22 cellular contexts compared by ENCODE assay signal in genomic region chr13:48356750-48357149, GRCh38. TPM values are rescaled to one million over a fixed set of nuclear protein-coding genes. Genes with fewer than 3 reads are reported as not detected.
A peak's percentile ranks its signal among the peaks of the same experiment; 100 is the strongest.
DNase-seq lines count a peak whose midpoint lies in the region; ATAC-seq, FAIRE-seq and TF ChIP-seq lines count a peak whose summit lies in the region.
"Had no signal": no experiment of that assay in that cellular context is flagged by ENCODE, and none has a peak within 500 bp of the region (broad histone marks: within the 10 kb centered on the region; RNA-seq: fewer than 3 reads in every experiment).

No MANE protein-coding gene starts in this region.

- no peak overlapping the region for H2AFZ ChIP-seq in mammary epithelial cell (ENCODE audit: low read depth, low read length)

- 57% methylated on average over 3 of the region's 3 CpGs for WGBS in mammary epithelial cell (ENCODE audit: low coverage, missing lambda C conversion rate)

- H3K36me3 Mint-ChIP-seq in MCF 10A (ENCODE audit: insufficient read depth, unreplicated experiment): peaks cover 50% of the 10 kb centered on the region

- POLR2A ChIA-PET in MCF 10A (lab: Yijun Ruan, JAX): interaction anchor here (0.6 to 1.7 kb wide), 5 partner anchors 23 to 471 kb away, joined by 3 to 4 read pairs (median 3); no protein-coding TSS in a partner anchor

- no peaks in the 10 kb centered on the region for H3K27me3 ChIP-seq in mammary epithelial cell (ENCODE audit: insufficient read depth, low read length)
- H3K27me3 ChIP-seq in gastrocnemius medialis: no peaks in the 10 kb centered on the region
- H3K27me3 ChIP-seq: BLaER1 had no signal

- dilution Hi-C loops in mammary epithelial cell (cut with HindIII; ENCODE audit: low sequenced_read_pairs): no loop called here

- H4K20me1 ChIP-seq in mammary epithelial cell (ENCODE audit: insufficient read depth, low read length): no peaks in the 10 kb centered on the region
- H4K20me1 ChIP-seq: BLaER1 had no signal

- H3K9me3 ChIP-seq in mammary epithelial cell (replicated peaks; ENCODE audit: insufficient read depth, low read length) (peaks cover 11% of the 10 kb centered on the region), gastrocnemius medialis (peaks cover 0 to 4% (median 0%) of the 10 kb centered on the region in 3 donors)

- no peaks in the 10 kb centered on the region for H3K4me1 Mint-ChIP-seq in MCF 10A (ENCODE audit: insufficient read depth, unreplicated experiment)
- H3K4me1 Mint-ChIP-seq: B cell had no signal

- ATAC-seq in gastrocnemius medialis (no peak), GM21526 (IDR thresholded peaks at IDR 0.05; ENCODE audit: low FRiP score, unreplicated experiment) (no peak), HG03342 (IDR thresholded peaks at IDR 0.05; ENCODE audit: unreplicated experiment) (no peak)
- ATAC-seq: CD8-positive, alpha-beta T cell; GM12878 had no signal

- FAIRE-seq in GM19239 (lab: Jason Lieb, UNC): peak; percentile 47
- FAIRE-seq: GM12878, H54 had no signal

- H3K27ac ChIP-seq in mammary epithelial cell (ENCODE audit: insufficient read depth, low read depth, low read length) (no peak overlapping the region), gastrocnemius medialis (peak overlapping the region in 3 of 4 donors; percentile 20 to 34 (median 21))
- H3K27ac ChIP-seq: 22Rv1, BLaER1, C4-2B had no signal

- H3K36me3 ChIP-seq in mammary epithelial cell (ENCODE audit: insufficient read depth, low read length): peaks cover 5% of the 10 kb centered on the region
- peaks cover 0 to 48% of the 10 kb centered on the region in 2 donors for H3K36me3 ChIP-seq in gastrocnemius medialis

- H3K9me3 Mint-ChIP-seq in MCF 10A (ENCODE audit: unreplicated experiment): peaks cover 10% of the 10 kb centered on the region

- peak; percentile 52 for DNase-seq in MCF 10A (ENCODE audit: unreplicated experiment)
- DNase-seq in mammary epithelial cell: no peak
- DNase-seq in GM19239 (ENCODE audit: insufficient read length, low spot score): no peak
- DNase-seq in epithelial cell of esophagus (ENCODE audit: low read depth): peak; percentile 67
- no peak for DNase-seq in gastrocnemius medialis
- DNase-seq in activated CD4-positive, alpha-beta T cell treated with anti-CD3 and anti-CD28 coated beads, Interleukin-2, amount 50 U/mL, for 48 hours: no peak
- DNase-seq: Caco-2; CD4-positive, CD25-positive, alpha-beta regulatory T cell; CD8-positive, alpha-beta T cell; DMS153; DND-41; GOT3; HFFc6 had no signal

- H3K27me3 Mint-ChIP-seq in MCF 10A (ENCODE audit: insufficient read depth, unreplicated experiment): no peaks in the 10 kb centered on the region
- H3K27me3 Mint-ChIP-seq: B cell; CD4-positive, CD25-positive, alpha-beta regulatory T cell had no signal

- no peak overlapping the region for H3K9ac ChIP-seq in mammary epithelial cell (ENCODE audit: insufficient read depth, low read length)
- H3K9ac ChIP-seq: BLaER1 had no signal

- H3K4me2 ChIP-seq in mammary epithelial cell (ENCODE audit: insufficient read depth, low read depth, low read length): no peak overlapping the region
- H3K4me2 ChIP-seq: BLaER1 had no signal

- no peak overlapping the region for H3K4me3 Mint-ChIP-seq in MCF 10A (ENCODE audit: unreplicated experiment)
- H3K4me3 Mint-ChIP-seq: B cell; CD4-positive, CD25-positive, alpha-beta regulatory T cell; CD8-positive, alpha-beta T cell; HFFc6 had no signal

- no TSS peak for BruUV-seq in MCF 10A (replicated peaks; lab: Mats Ljungman, UMichigan)
- BruUV-seq in mammary epithelial cell (replicated peaks; lab: Mats Ljungman, UMichigan): no TSS peak

- no peak overlapping the region for H3K27ac Mint-ChIP-seq in MCF 10A (ENCODE audit: low read depth, unreplicated experiment)
- H3K27ac Mint-ChIP-seq: B cell; CD4-positive, CD25-positive, alpha-beta regulatory T cell; CD8-positive, alpha-beta T cell; HFFc6 had no signal

- TF ChIP-seq CTCF in MCF 10A (IDR thresholded peaks at IDR 0.05; ENCODE audit: unreplicated experiment) (no peak), mammary epithelial cell (conservative IDR thresholded peaks at IDR 0.05 in 1 of 2, IDR thresholded peaks at IDR 0.05 in 1 of 2; ENCODE audit: extremely low read depth in 1 of 2, insufficient read depth in 1 of 2, low read depth in 1 of 2, low read length in 2 of 2) (no peak), epithelial cell of esophagus (IDR thresholded peaks at IDR 0.05; ENCODE audit: insufficient read depth, low read depth, low read length, missing control alignments) (no peak), gastrocnemius medialis (IDR thresholded peaks at IDR 0.05 in 4 of 5, conservative IDR thresholded peaks at IDR 0.05 in 1 of 5) (no peak)

- H3K4me1 ChIP-seq in mammary epithelial cell (ENCODE audit: insufficient read depth, low read length) (no peaks in the 10 kb centered on the region), gastrocnemius medialis (no peaks in the 10 kb centered on the region)
- H3K4me1 ChIP-seq: BLaER1, Caco-2, HAP-1 had no signal

- in situ Hi-C loops in mammary epithelial cell (cut with MboI; ENCODE audit: low sequenced_read_pairs in 2 of 2): no loop called here
- in situ Hi-C loops in gastrocnemius medialis (cut with MboI; ENCODE audit: low sequenced_read_pairs in 4 of 4): loop anchor here in 1 of 4 donors (25.0 kb wide), 1 partner anchor 406 kb away; no protein-coding TSS in a partner anchor

- H3K79me2 ChIP-seq in mammary epithelial cell (ENCODE audit: insufficient read depth, low read length): no peaks in the 10 kb centered on the region

- intact Hi-C loops in MCF 10A (cut with micrococcal nuclease): no loop called here
- intact Hi-C loops in mammary epithelial cell (cut with micrococcal nuclease): no loop called here
- intact Hi-C loops in gastrocnemius medialis (cut with DNase I; ENCODE audit: low total_unique reads): no loop called here

- H3K4me3 ChIP-seq in mammary epithelial cell (replicated peaks in 1 of 3; ENCODE audit: insufficient read depth in 1 of 3, low read depth in 2 of 3, low read length in 3 of 3) (no peak overlapping the region), epithelial cell of esophagus (ENCODE audit: low read length) (no peak overlapping the region), gastrocnemius medialis (no peak overlapping the region)
- H3K4me3 ChIP-seq: BLaER1, GM12878, HAP-1 had no signal

- no peak for TF ChIP-seq POLR2A in gastrocnemius medialis (IDR thresholded peaks at IDR 0.05)

- CTCF ChIA-PET in MCF 10A (lab: Yijun Ruan, JAX): interaction anchor here (0.5 to 0.9 kb wide), 2 partner anchors 223 to 359 kb away, joined by 3 read pairs; no protein-coding TSS in a partner anchor
- CTCF ChIA-PET in mammary epithelial cell (lab: Charles Lee; ENCODE audit: low non-redundant PET): no interaction called here

RNA-seq across cellular contexts. Expression of gene RB1, which starts 53.2 kb away (rescaled TPM):
- total RNA-seq in MCF 10A (2022) (40.7 and 43.4 TPM in 2 replicates), mammary epithelial cell (10 to 100 TPM; 34.7 to 48.6 TPM), gastrocnemius medialis (10 to 100 TPM; 29.3 to 45.6 (median 33.2) TPM)
- 25.0 TPM for polyA plus RNA-seq in mammary epithelial cell
- 34.4 TPM for polyA minus RNA-seq in mammary epithelial cell

RNA-seq across cellular contexts. Expression of gene LPAR6, which starts 56.2 kb away (rescaled TPM):
- total RNA-seq in MCF 10A (2022) (2.2 and 3.1 TPM in 2 replicates), mammary epithelial cell (10 to 100 TPM in 1 of 2 donors, 1 to 10 TPM in 1; 7.9 to 17.2 TPM), gastrocnemius medialis (10 to 100 TPM in 1 of 4 donors, 1 to 10 TPM in 3; 4.1 to 20.6 (median 6.1) TPM)
- 2.9 TPM for polyA plus RNA-seq in mammary epithelial cell
- polyA minus RNA-seq in mammary epithelial cell: 1.0 TPM
- total RNA-seq: Caco-2 had no signal

Comparison
In these comparisons a context has a peak if more than half of its experiments do, and no peak if none do; other contexts are left out.
1. DNase-seq: peak in MCF 10A (single experiment) and epithelial cell of esophagus (single experiment); none in mammary epithelial cell (single experiment), GM19239 (single experiment), gastrocnemius medialis (0 of 2) and activated CD4-positive, alpha-beta T cell treated with anti-CD3 and anti-CD28 coated beads, Interleukin-2, amount 50 U/mL, for 48 hours (0 of 2).